ENCODE assay signal across 27 cellular contexts in the genomic region with DNA sequence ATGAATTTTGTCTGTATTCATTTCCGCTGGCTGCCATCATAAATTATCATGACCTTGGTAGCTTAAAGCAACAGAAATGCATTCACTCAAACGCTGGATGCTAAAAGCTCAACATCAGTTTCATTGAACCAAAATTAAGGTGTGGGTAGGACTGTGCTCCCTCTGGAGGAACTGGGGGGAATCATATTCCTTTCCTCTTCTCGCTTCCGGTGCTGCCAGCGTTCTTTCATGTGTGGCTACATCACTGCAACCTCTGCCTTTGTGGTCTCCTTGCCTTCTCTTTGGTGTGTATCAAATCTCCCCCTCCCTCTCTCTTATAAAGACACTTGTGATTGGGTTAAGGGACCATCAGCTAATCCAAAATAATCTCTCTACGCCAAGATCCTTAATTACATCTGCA.
"Had no signal": no experiment of that assay in that cellular context is flagged by ENCODE, and none has a peak within 500 bp of the region (broad histone marks: within the 10 kb centered on the region; RNA-seq: fewer than 3 reads in every experiment).

No MANE protein-coding gene starts in this region.

- H3K9me3 ChIP-seq: neutrophil, ovary, right lobe of liver, testis, transverse colon had no signal

- H3K4me1 Mint-ChIP-seq: central memory CD8-positive, alpha-beta T cell; naive B cell had no signal

- H3K27ac Mint-ChIP-seq: activated naive CD8-positive, alpha-beta T cell; mesothelial cell of epicardium; naive B cell; nephron progenitor cell; progenitor cell of endocrine pancreas had no signal

- H3K36me3 Mint-ChIP-seq: activated naive CD8-positive, alpha-beta T cell; naive B cell had no signal

- H3K36me3 ChIP-seq: ovary, right lobe of liver, transverse colon had no signal

- H3K27ac ChIP-seq: neutrophil, ovary, right lobe of liver, testis, transverse colon had no signal

- H3K27me3 ChIP-seq: neutrophil, ovary, right lobe of liver, testis, transverse colon had no signal

- ATAC-seq: left cardiac atrium; left ventricle myocardium superior; right lobe of liver; stimulated activated naive CD8-positive, alpha-beta T cell treated with anti-CD3 and anti-CD28 coated beads, Interleukin-15, Interleukin-2, amounts not matched to agents 100 U/mL and 50 U/mL, for 24 hours had no signal

- H3K4me1 ChIP-seq: right lobe of liver, testis, transverse colon had no signal

- H3K4me3 ChIP-seq: ovary, right lobe of liver, testis, transverse colon had no signal

- H3K4me3 Mint-ChIP-seq: activated naive CD8-positive, alpha-beta T cell; central memory CD8-positive, alpha-beta T cell; mesothelial cell of epicardium; naive B cell; nephron progenitor cell had no signal

- H3K27me3 Mint-ChIP-seq: activated naive CD8-positive, alpha-beta T cell; central memory CD8-positive, alpha-beta T cell; naive B cell; progenitor cell of endocrine pancreas had no signal

- H3K9me3 Mint-ChIP-seq: central memory CD8-positive, alpha-beta T cell; naive B cell had no signal

- DNase-seq: activated CD4-positive, alpha-beta T cell treated with anti-CD3 and anti-CD28 coated beads for 4 hours; activated CD4-positive, alpha-beta T cell treated with anti-CD3 and anti-CD28 coated beads, Interleukin-2, amount 50 U/mL, for 4 hours; activated effector memory CD4-positive, alpha-beta T cell treated with Interleukin-2 at 50 U/mL for 16 hours; activated naive CD4-positive, alpha-beta T cell treated with Interleukin-2 at 50 U/mL for 16 hours; activated T-cell treated with anti-CD3 and anti-CD28 coated beads for 4 hours; anterior cingulate cortex; effector memory CD4-positive, alpha-beta T cell; foreskin fibroblast; islet precursor cell; left cardiac atrium; left ventricle myocardium superior; mammary epithelial cell; naive B cell; nephron progenitor cell; ovary; right lobe of liver; stimulated activated CD4-positive, alpha-beta T cell treated with anti-CD3 and anti-CD28 coated beads, Interleukin-12 subunit alpha, Interleukin-12 subunit beta, amount 100 ng/mL, for 4 hours; stimulated activated CD4-positive, alpha-beta T cell treated with anti-CD3 and anti-CD28 coated beads, Interleukin-4, amount 100 ng/mL, for 1 hour; stimulated activated naive CD8-positive, alpha-beta T cell treated with anti-CD3 and anti-CD28 coated beads, Interleukin-15, Interleukin-2, amounts not matched to agents 100 U/mL and 50 U/mL, for 24 hours; T-helper 2 cell; testis; transverse colon had no signal
